ENCODE assay signal across 1 cellular context in genomic region chr1:25199876-25200620, GRCh38.
TF ChIP-seq lines count a peak whose summit lies in the region.

No MANE protein-coding gene starts in this region.

TF ChIP-seq in HepG2, 621 proteins besides CTCF, POLR2A, EP300 and RAD21:
- TF ChIP-seq ZNF687 (CRISPR knock-in tag; IDR thresholded peaks at IDR 0.05) (peak; percentile 33; the same call in 1 of the 2 replicates), KAT8 (CRISPR knock-in tag; IDR thresholded peaks at IDR 0.05) (no peak), ZFY (CRISPR knock-in tag; IDR thresholded peaks at IDR 0.05) (no peak)
